In genomic region chr2:118090387-118091139, GRCh38 we compare ENCODE assay signal across 13 cellular contexts. TPM values are rescaled to one million over a fixed set of nuclear protein-coding genes. Genes with fewer than 3 reads are reported as not detected.
A peak's percentile ranks its signal among the peaks of the same experiment; 100 is the strongest.
DNase-seq lines count a peak whose midpoint lies in the region; ATAC-seq and TF ChIP-seq lines count a peak whose summit lies in the region.
"Had no signal": no experiment of that assay in that cellular context is flagged by ENCODE, and none has a peak within 500 bp of the region (broad histone marks: within the 10 kb centered on the region; RNA-seq: fewer than 3 reads in every experiment).

No MANE protein-coding gene starts in this region.

- H3K4me1 Mint-ChIP-seq in activated naive CD4-positive, alpha-beta T cell treated with anti-CD3 and anti-CD28 coated beads for 36 hours (ENCODE audit: low read depth) = peaks cover 29% of the 10 kb centered on the region
- H3K4me1 Mint-ChIP-seq in WTC11 = peaks cover 40% of the 10 kb centered on the region

- H3K36me3 ChIP-seq in hepatocyte (replicated peaks; ENCODE audit: insufficient read depth, low read depth) = no peaks in the 10 kb centered on the region
- H3K36me3 ChIP-seq in thoracic aorta = no peaks in the 10 kb centered on the region
- H3K36me3 ChIP-seq in left ventricle myocardium inferior = no peaks in the 10 kb centered on the region

- WGBS in hepatocyte (ENCODE audit: low lambda C conversion rate, missing lambda C conversion rate) = 80% methylated on average over 5 of the region's 5 CpGs

- peaks cover under 1% of the 10 kb centered on the region for H3K36me3 Mint-ChIP-seq in activated naive CD4-positive, alpha-beta T cell treated with anti-CD3 and anti-CD28 coated beads for 36 hours (ENCODE audit: low read depth)
- H3K36me3 Mint-ChIP-seq in WTC11 = peaks cover 6% of the 10 kb centered on the region

- POLR2A ChIA-PET in WTC11 (lab: Charles Lee) = no interaction called here

- peak overlapping the region; percentile 37 for H3K4me3 Mint-ChIP-seq in activated naive CD4-positive, alpha-beta T cell treated with anti-CD3 and anti-CD28 coated beads for 36 hours
- H3K4me3 Mint-ChIP-seq in WTC11 = peak overlapping the region; percentile 53

- peaks cover 28% of the 10 kb centered on the region for H4K20me1 ChIP-seq in hepatocyte (ENCODE audit: insufficient read depth, poor library complexity, severe bottlenecking)

- H3K27ac Mint-ChIP-seq in activated naive CD4-positive, alpha-beta T cell treated with anti-CD3 and anti-CD28 coated beads for 36 hours = no peak overlapping the region
- H3K27ac Mint-ChIP-seq in WTC11 = peak overlapping the region; percentile 8; the same call in 1 of the 2 replicates

- no peaks in the 10 kb centered on the region for H3K9me3 ChIP-seq in hepatocyte (ENCODE audit: low read depth)
- no peaks in the 10 kb centered on the region for H3K9me3 ChIP-seq in thoracic aorta
- no peaks in the 10 kb centered on the region for H3K9me3 ChIP-seq in left ventricle myocardium inferior (replicated peaks)

- DNase-seq in activated naive CD4-positive, alpha-beta T cell treated with anti-CD3 and anti-CD28 coated beads for 36 hours = no peak
- DNase-seq in activated naive CD4-positive, alpha-beta T cell treated with anti-CD3 and anti-CD28 coated beads, Interleukin-2, amount 50 U/mL, for 16 hours = no peak
- no peak for DNase-seq in WTC11 (ENCODE audit: low spot score)
- no peak for DNase-seq in hepatocyte (ENCODE audit: low spot score)
- no peak for DNase-seq in thoracic aorta (ENCODE audit: low spot score)
- DNase-seq in left ventricle myocardium inferior = no peak
- no peak for DNase-seq in medulla oblongata (ENCODE audit: extremely low spot score)
- DNase-seq in NCI-H1694 (lab: John Stamatoyannopoulos, UW) = no peak
- DNase-seq: activated effector memory CD4-positive, alpha-beta T cell treated with Interleukin-2 at 50 U/mL for 16 hours; AML-193; hypothalamus; stimulated activated CD4-positive, alpha-beta T cell treated with anti-CD3 and anti-CD28 coated beads, Interleukin-2, amount 100 ng/mL, for 24 hours; substantia nigra had no signal

- intact Hi-C loops in activated naive CD4-positive, alpha-beta T cell treated with anti-CD3 and anti-CD28 coated beads for 36 hours (cut with micrococcal nuclease) = no loop called here
- intact Hi-C loops in left ventricle myocardium inferior (cut with micrococcal nuclease) = no loop called here

- peak overlapping the region; percentile 87 for H3K4me2 ChIP-seq in hepatocyte

- H3K27me3 ChIP-seq in hepatocyte = no peaks in the 10 kb centered on the region
- no peaks in the 10 kb centered on the region for H3K27me3 ChIP-seq in thoracic aorta (replicated peaks; ENCODE audit: insufficient read depth)
- H3K27me3 ChIP-seq in left ventricle myocardium inferior (ENCODE audit: low read depth) = no peaks in the 10 kb centered on the region

- H3K9me3 Mint-ChIP-seq in activated naive CD4-positive, alpha-beta T cell treated with anti-CD3 and anti-CD28 coated beads for 36 hours = no peaks in the 10 kb centered on the region
- H3K9me3 Mint-ChIP-seq in WTC11 = peaks cover 6% of the 10 kb centered on the region

- TF ChIP-seq CTCF in WTC11 (IDR thresholded peaks at IDR 0.05) = no peak
- TF ChIP-seq CTCF in hepatocyte (IDR thresholded peaks at IDR 0.05; ENCODE audit: poor library complexity) = no peak
- TF ChIP-seq CTCF in thoracic aorta (IDR thresholded peaks at IDR 0.05) = no peak
- TF ChIP-seq CTCF in left ventricle myocardium inferior (IDR thresholded peaks at IDR 0.05; ENCODE audit: borderline replicate concordance) = no peak

- H3K4me1 ChIP-seq in hepatocyte (ENCODE audit: insufficient read depth) (peaks cover 26% of the 10 kb centered on the region), thoracic aorta (ENCODE audit: control insufficient read depth in 1 of 2, low read depth in 2 of 2) (peaks cover 7 to 45% of the 10 kb centered on the region in 2 donors), left ventricle myocardium inferior (peaks cover 35% of the 10 kb centered on the region)

- ATAC-seq in WTC11 (no peak), thoracic aorta (ENCODE audit: insufficient number of reproducible peaks, low FRiP score, low read depth) (no peak)

- CTCF ChIA-PET in activated naive CD4-positive, alpha-beta T cell treated with anti-CD3 and anti-CD28 coated beads for 36 hours (lab: Charles Lee) = interaction anchor here (1.0 kb wide), 1 partner anchor 44 kb away, joined by 6 read pairs; no protein-coding TSS in a partner anchor
- CTCF ChIA-PET in WTC11 (lab: Charles Lee) = no interaction called here

- H3K4me3 ChIP-seq in hepatocyte (no peak overlapping the region), thoracic aorta (peak overlapping the region; percentile 87), left ventricle myocardium inferior (no peak overlapping the region)

- H3K27ac ChIP-seq in hepatocyte = no peak overlapping the region
- H3K27ac ChIP-seq in thoracic aorta = no peak overlapping the region
- no peak overlapping the region for H3K27ac ChIP-seq in left ventricle myocardium inferior (replicated peaks)

- H2AFZ ChIP-seq in hepatocyte = no peak overlapping the region

- H3K27me3 Mint-ChIP-seq in activated naive CD4-positive, alpha-beta T cell treated with anti-CD3 and anti-CD28 coated beads for 36 hours (ENCODE audit: low read depth) = no peaks in the 10 kb centered on the region
- no peaks in the 10 kb centered on the region for H3K27me3 Mint-ChIP-seq in WTC11 (ENCODE audit: low read depth)

- H3K9me2 ChIP-seq in hepatocyte (replicated peaks; ENCODE audit: insufficient read depth) = no peaks in the 10 kb centered on the region

- H3K79me2 ChIP-seq in hepatocyte = peaks cover 58% of the 10 kb centered on the region

TF ChIP-seq in WTC11, 78 proteins besides CTCF, POLR2A, EP300 and RAD21:
- TF ChIP-seq NR1H2 (CRISPR knock-in tag; IDR thresholded peaks at IDR 0.05) (no peak), PRRX2 (CRISPR knock-in tag; IDR thresholded peaks at IDR 0.05) (no peak), AR (CRISPR knock-in tag; IDR thresholded peaks at IDR 0.05) (no peak), ZNF232 (CRISPR knock-in tag; IDR thresholded peaks at IDR 0.05) (no peak)

RNA-seq across cellular contexts. Expression of gene INSIG2, which starts 2.3 kb away (rescaled TPM):
- total RNA-seq in activated naive CD4-positive, alpha-beta T cell treated with anti-CD3 and anti-CD28 coated beads for 36 hours = 10 to 100 TPM; 14.3 to 19.3 TPM
- total RNA-seq in WTC11 (2021) (10.7 to 11.9 TPM (median 10.8 TPM) in 3 replicates), hepatocyte (21.5 and 27.3 TPM in 2 replicates), thoracic aorta (10 to 100 TPM; 25.0 to 25.3 TPM), left ventricle myocardium inferior (15.9 TPM)
- polyA plus RNA-seq in hepatocyte = 28.1 and 35.3 TPM in 2 replicates
